In genomic region chr2:39447266-39448168, GRCh38 we compare ENCODE assay signal across 18 cellular contexts.
"Had no signal": no experiment of that assay in that cellular context is flagged by ENCODE, and none has a peak within 500 bp of the region (broad histone marks: within the 10 kb centered on the region; RNA-seq: fewer than 3 reads in every experiment).

No MANE protein-coding gene starts in this region.

- H3K27ac ChIP-seq: coronary artery, gastroesophageal sphincter, heart left ventricle, tibial nerve, uterus had no signal

- H3K36me3 ChIP-seq: uterus had no signal

- H3K27me3 ChIP-seq: gastroesophageal sphincter, heart left ventricle, tibial nerve, uterus had no signal

- H3K9me3 ChIP-seq: gastroesophageal sphincter, uterus had no signal

- ATAC-seq: activated CD8-positive, alpha-beta memory T cell treated with anti-CD3 and anti-CD28 coated beads, Interleukin-2, amount 10 ng/mL, durations not matched to agents 7 days and 5 days; esophagus mucosa; gastroesophageal sphincter; heart left ventricle; left ventricle myocardium superior; stimulated activated naive CD8-positive, alpha-beta T cell treated with anti-CD3 and anti-CD28 coated beads, Interleukin-15, Interleukin-2, amounts not matched to agents 100 U/mL and 50 U/mL, for 24 hours had no signal

- H3K4me1 ChIP-seq: gastroesophageal sphincter, tibial nerve, uterus had no signal

- DNase-seq: activated CD4-positive, alpha-beta memory T cell treated with anti-CD3 and anti-CD28 coated beads, Interleukin-2, amount 10 ng/mL, durations not matched to agents 7 days and 5 days; activated CD4-positive, alpha-beta T cell treated with anti-CD3 and anti-CD28 coated beads for 48 hours; activated CD8-positive, alpha-beta memory T cell treated with anti-CD3 and anti-CD28 coated beads, Interleukin-2, amount 10 ng/mL, durations not matched to agents 7 days and 5 days; activated naive CD4-positive, alpha-beta T cell treated with anti-CD3 and anti-CD28 coated beads for 36 hours; activated T-cell treated with anti-CD3 and anti-CD28 coated beads, Interleukin-2, amount 50 U/mL, for 1 hour; anterior cingulate cortex; heart left ventricle; left ventricle myocardium superior; nephron progenitor cell; nucleus accumbens; posterior cingulate gyrus; stimulated activated naive CD8-positive, alpha-beta T cell treated with anti-CD3 and anti-CD28 coated beads, Interleukin-15, Interleukin-2, amounts not matched to agents 100 U/mL and 50 U/mL, for 24 hours; substantia nigra; uterus had no signal

- H3K4me3 ChIP-seq: coronary artery, gastroesophageal sphincter, heart left ventricle, tibial nerve, uterus had no signal
